ENCODE assay signal across 13 cellular contexts in genomic region chr5:80185095-80185494, GRCh38.
DNase-seq lines count a peak whose midpoint lies in the region; ATAC-seq and TF ChIP-seq lines count a peak whose summit lies in the region.
"Had no signal": no experiment of that assay in that cellular context is flagged by ENCODE, and none has a peak within 500 bp of the region (broad histone marks: within the 10 kb centered on the region; RNA-seq: fewer than 3 reads in every experiment).

No MANE protein-coding gene starts in this region.

- peaks cover 14% of the 10 kb centered on the region for H3K36me3 Mint-ChIP-seq in activated T-cell treated with anti-CD3 and anti-CD28 coated beads, Interleukin-2, amount 50 U/mL, for 24 hours (ENCODE audit: low read depth)
- H3K36me3 Mint-ChIP-seq in T-helper 17 cell (ENCODE audit: low read depth) = peaks cover 6% of the 10 kb centered on the region
- peaks cover 5% of the 10 kb centered on the region for H3K36me3 Mint-ChIP-seq in osteocyte (ENCODE audit: unreplicated experiment)

- no peak for TF ChIP-seq POLR2A in suprapubic skin (IDR thresholded peaks at IDR 0.05)

- TF ChIP-seq EP300 in suprapubic skin (IDR thresholded peaks at IDR 0.05) = no peak

- no peaks in the 10 kb centered on the region for H3K36me3 ChIP-seq in iPS DF 6.9 (ENCODE audit: control insufficient read depth, insufficient read depth, low read length)
- H3K36me3 ChIP-seq in suprapubic skin = no peaks in the 10 kb centered on the region
- H3K36me3 ChIP-seq: vagina had no signal

- H3K9me3 Mint-ChIP-seq in activated T-cell treated with anti-CD3 and anti-CD28 coated beads, Interleukin-2, amount 50 U/mL, for 24 hours = no peaks in the 10 kb centered on the region
- no peaks in the 10 kb centered on the region for H3K9me3 Mint-ChIP-seq in osteocyte (ENCODE audit: unreplicated experiment)

- H3K4me1 ChIP-seq in iPS DF 6.9 (ENCODE audit: control insufficient read depth, insufficient read depth, low read length) (peaks cover 16% of the 10 kb centered on the region; the same call in 1 of the 2 replicates), suprapubic skin (peaks cover 57% of the 10 kb centered on the region)

- no peak overlapping the region for H3K4me3 ChIP-seq in iPS DF 6.9 (ENCODE audit: low read length)
- H3K4me3 ChIP-seq in suprapubic skin = no peak overlapping the region
- H3K4me3 ChIP-seq: vagina had no signal

- no peaks in the 10 kb centered on the region for H3K27me3 ChIP-seq in iPS DF 6.9 (ENCODE audit: control insufficient read depth, insufficient read depth, low read length)
- no peaks in the 10 kb centered on the region for H3K27me3 ChIP-seq in suprapubic skin
- H3K27me3 ChIP-seq: vagina had no signal

- TF ChIP-seq CTCF in suprapubic skin (IDR thresholded peaks at IDR 0.05) (no peak), osteocyte (IDR thresholded peaks at IDR 0.05) (no peak)

- H3K27ac Mint-ChIP-seq in activated T-cell treated with anti-CD3 and anti-CD28 coated beads, Interleukin-2, amount 50 U/mL, for 24 hours = peak overlapping the region; percentile 84
- H3K27ac Mint-ChIP-seq in T-helper 17 cell (peak overlapping the region; percentile 98), osteocyte (ENCODE audit: unreplicated experiment) (no peak overlapping the region)

- no peak for ATAC-seq in T-helper 17 cell
- ATAC-seq: left cardiac atrium had no signal

- H3K27me3 Mint-ChIP-seq in activated T-cell treated with anti-CD3 and anti-CD28 coated beads, Interleukin-2, amount 50 U/mL, for 24 hours = no peaks in the 10 kb centered on the region
- H3K27me3 Mint-ChIP-seq in T-helper 17 cell (no peaks in the 10 kb centered on the region), osteocyte (ENCODE audit: unreplicated experiment) (no peaks in the 10 kb centered on the region)

- H3K9me3 ChIP-seq in T-helper 17 cell (ENCODE audit: control insufficient read depth, low read length, poor library complexity, severe bottlenecking) (no peaks in the 10 kb centered on the region), iPS DF 6.9 (ENCODE audit: control insufficient read depth, insufficient read depth, low read length) (no peaks in the 10 kb centered on the region), suprapubic skin (no peaks in the 10 kb centered on the region)
- H3K9me3 ChIP-seq: SK-N-SH, vagina had no signal

- H3K4me1 Mint-ChIP-seq in activated T-cell treated with anti-CD3 and anti-CD28 coated beads, Interleukin-2, amount 50 U/mL, for 24 hours (ENCODE audit: low read depth) = peaks cover 88% of the 10 kb centered on the region
- H3K4me1 Mint-ChIP-seq in T-helper 17 cell (peaks cover 81% of the 10 kb centered on the region), osteocyte (ENCODE audit: unreplicated experiment) (peaks cover 11% of the 10 kb centered on the region)

- H3K27ac ChIP-seq in iPS DF 6.9 (ENCODE audit: low read length) (peak overlapping the region; percentile 80), suprapubic skin (peak overlapping the region; percentile 10)
- H3K27ac ChIP-seq: KMS-11, vagina had no signal

- no peak for DNase-seq in activated T-cell treated with anti-CD3 and anti-CD28 coated beads, Interleukin-2, amount 50 U/mL, for 24 hours
- DNase-seq in activated T-cell treated with anti-CD3 and anti-CD28 coated beads for 4 hours = no peak
- DNase-seq in T-helper 17 cell = no peak
- no peak for DNase-seq in iPS DF 6.9 (ENCODE audit: low read depth, low spot score)
- no peak for DNase-seq in suprapubic skin (ENCODE audit: low spot score in 2 of 2)
- no peak for DNase-seq in osteocyte (ENCODE audit: extremely low spot score, unreplicated experiment)
- DNase-seq in NCI-H2107 (lab: John Stamatoyannopoulos, UW) = no peak
- DNase-seq in SHP77 treated with DMSO at 0.1 percent for 48 hours (lab: John Stamatoyannopoulos, UW) = no peak
- DNase-seq: ACHN, left cardiac atrium, SK-N-SH had no signal

- no CpG with 5 or more reads among the region's 6 CpGs for WGBS in iPS DF 6.9 (ENCODE audit: insufficient coverage, insufficient read length)
- 93% methylated on average over 6 of the region's 6 CpGs for WGBS in suprapubic skin

- H3K4me3 Mint-ChIP-seq in activated T-cell treated with anti-CD3 and anti-CD28 coated beads, Interleukin-2, amount 50 U/mL, for 24 hours = peak overlapping the region; percentile 40
- H3K4me3 Mint-ChIP-seq in T-helper 17 cell (peak overlapping the region; percentile 88), osteocyte (ENCODE audit: unreplicated experiment) (no peak overlapping the region)
